ENCODE assay signal across 1 cellular context in the genomic region with DNA sequence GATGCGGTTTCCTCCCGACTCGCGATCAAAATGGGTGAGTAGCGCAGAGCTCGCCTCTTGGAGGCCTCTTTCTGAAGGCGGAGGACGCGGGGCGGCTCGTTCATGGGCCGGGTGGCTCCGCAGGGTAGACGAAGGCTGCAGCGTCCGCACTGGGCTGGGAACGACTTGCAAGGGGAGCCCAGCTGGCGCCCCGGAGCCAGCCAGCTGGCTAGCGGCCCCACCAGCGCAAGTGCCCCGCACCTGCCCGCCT.
TF ChIP-seq lines count a peak whose summit lies in the region.

No MANE protein-coding gene starts in this region.

TF ChIP-seq in K562, 482 proteins besides CTCF, POLR2A, EP300 and RAD21 (continued from another document and continues in another):
- TF ChIP-seq, protein P1, sequence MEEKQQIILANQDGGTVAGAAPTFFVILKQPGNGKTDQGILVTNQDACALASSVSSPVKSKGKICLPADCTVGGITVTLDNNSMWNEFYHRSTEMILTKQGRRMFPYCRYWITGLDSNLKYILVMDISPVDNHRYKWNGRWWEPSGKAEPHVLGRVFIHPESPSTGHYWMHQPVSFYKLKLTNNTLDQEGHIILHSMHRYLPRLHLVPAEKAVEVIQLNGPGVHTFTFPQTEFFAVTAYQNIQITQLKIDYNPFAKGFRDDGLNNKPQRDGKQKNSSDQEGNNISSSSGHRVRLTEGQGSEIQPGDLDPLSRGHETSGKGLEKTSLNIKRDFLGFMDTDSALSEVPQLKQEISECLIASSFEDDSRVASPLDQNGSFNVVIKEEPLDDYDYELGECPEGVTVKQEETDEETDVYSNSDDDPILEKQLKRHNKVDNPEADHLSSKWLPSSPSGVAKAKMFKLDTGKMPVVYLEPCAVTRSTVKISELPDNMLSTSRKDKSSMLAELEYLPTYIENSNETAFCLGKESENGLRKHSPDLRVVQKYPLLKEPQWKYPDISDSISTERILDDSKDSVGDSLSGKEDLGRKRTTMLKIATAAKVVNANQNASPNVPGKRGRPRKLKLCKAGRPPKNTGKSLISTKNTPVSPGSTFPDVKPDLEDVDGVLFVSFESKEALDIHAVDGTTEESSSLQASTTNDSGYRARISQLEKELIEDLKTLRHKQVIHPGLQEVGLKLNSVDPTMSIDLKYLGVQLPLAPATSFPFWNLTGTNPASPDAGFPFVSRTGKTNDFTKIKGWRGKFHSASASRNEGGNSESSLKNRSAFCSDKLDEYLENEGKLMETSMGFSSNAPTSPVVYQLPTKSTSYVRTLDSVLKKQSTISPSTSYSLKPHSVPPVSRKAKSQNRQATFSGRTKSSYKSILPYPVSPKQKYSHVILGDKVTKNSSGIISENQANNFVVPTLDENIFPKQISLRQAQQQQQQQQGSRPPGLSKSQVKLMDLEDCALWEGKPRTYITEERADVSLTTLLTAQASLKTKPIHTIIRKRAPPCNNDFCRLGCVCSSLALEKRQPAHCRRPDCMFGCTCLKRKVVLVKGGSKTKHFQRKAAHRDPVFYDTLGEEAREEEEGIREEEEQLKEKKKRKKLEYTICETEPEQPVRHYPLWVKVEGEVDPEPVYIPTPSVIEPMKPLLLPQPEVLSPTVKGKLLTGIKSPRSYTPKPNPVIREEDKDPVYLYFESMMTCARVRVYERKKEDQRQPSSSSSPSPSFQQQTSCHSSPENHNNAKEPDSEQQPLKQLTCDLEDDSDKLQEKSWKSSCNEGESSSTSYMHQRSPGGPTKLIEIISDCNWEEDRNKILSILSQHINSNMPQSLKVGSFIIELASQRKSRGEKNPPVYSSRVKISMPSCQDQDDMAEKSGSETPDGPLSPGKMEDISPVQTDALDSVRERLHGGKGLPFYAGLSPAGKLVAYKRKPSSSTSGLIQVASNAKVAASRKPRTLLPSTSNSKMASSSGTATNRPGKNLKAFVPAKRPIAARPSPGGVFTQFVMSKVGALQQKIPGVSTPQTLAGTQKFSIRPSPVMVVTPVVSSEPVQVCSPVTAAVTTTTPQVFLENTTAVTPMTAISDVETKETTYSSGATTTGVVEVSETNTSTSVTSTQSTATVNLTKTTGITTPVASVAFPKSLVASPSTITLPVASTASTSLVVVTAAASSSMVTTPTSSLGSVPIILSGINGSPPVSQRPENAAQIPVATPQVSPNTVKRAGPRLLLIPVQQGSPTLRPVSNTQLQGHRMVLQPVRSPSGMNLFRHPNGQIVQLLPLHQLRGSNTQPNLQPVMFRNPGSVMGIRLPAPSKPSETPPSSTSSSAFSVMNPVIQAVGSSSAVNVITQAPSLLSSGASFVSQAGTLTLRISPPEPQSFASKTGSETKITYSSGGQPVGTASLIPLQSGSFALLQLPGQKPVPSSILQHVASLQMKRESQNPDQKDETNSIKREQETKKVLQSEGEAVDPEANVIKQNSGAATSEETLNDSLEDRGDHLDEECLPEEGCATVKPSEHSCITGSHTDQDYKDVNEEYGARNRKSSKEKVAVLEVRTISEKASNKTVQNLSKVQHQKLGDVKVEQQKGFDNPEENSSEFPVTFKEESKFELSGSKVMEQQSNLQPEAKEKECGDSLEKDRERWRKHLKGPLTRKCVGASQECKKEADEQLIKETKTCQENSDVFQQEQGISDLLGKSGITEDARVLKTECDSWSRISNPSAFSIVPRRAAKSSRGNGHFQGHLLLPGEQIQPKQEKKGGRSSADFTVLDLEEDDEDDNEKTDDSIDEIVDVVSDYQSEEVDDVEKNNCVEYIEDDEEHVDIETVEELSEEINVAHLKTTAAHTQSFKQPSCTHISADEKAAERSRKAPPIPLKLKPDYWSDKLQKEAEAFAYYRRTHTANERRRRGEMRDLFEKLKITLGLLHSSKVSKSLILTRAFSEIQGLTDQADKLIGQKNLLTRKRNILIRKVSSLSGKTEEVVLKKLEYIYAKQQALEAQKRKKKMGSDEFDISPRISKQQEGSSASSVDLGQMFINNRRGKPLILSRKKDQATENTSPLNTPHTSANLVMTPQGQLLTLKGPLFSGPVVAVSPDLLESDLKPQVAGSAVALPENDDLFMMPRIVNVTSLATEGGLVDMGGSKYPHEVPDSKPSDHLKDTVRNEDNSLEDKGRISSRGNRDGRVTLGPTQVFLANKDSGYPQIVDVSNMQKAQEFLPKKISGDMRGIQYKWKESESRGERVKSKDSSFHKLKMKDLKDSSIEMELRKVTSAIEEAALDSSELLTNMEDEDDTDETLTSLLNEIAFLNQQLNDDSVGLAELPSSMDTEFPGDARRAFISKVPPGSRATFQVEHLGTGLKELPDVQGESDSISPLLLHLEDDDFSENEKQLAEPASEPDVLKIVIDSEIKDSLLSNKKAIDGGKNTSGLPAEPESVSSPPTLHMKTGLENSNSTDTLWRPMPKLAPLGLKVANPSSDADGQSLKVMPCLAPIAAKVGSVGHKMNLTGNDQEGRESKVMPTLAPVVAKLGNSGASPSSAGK (IDR thresholded peaks at IDR 0.05): 0 out of 2 replicates have a peak, but pooled peaks have one; percentile 10
- TF ChIP-seq, protein P2, sequence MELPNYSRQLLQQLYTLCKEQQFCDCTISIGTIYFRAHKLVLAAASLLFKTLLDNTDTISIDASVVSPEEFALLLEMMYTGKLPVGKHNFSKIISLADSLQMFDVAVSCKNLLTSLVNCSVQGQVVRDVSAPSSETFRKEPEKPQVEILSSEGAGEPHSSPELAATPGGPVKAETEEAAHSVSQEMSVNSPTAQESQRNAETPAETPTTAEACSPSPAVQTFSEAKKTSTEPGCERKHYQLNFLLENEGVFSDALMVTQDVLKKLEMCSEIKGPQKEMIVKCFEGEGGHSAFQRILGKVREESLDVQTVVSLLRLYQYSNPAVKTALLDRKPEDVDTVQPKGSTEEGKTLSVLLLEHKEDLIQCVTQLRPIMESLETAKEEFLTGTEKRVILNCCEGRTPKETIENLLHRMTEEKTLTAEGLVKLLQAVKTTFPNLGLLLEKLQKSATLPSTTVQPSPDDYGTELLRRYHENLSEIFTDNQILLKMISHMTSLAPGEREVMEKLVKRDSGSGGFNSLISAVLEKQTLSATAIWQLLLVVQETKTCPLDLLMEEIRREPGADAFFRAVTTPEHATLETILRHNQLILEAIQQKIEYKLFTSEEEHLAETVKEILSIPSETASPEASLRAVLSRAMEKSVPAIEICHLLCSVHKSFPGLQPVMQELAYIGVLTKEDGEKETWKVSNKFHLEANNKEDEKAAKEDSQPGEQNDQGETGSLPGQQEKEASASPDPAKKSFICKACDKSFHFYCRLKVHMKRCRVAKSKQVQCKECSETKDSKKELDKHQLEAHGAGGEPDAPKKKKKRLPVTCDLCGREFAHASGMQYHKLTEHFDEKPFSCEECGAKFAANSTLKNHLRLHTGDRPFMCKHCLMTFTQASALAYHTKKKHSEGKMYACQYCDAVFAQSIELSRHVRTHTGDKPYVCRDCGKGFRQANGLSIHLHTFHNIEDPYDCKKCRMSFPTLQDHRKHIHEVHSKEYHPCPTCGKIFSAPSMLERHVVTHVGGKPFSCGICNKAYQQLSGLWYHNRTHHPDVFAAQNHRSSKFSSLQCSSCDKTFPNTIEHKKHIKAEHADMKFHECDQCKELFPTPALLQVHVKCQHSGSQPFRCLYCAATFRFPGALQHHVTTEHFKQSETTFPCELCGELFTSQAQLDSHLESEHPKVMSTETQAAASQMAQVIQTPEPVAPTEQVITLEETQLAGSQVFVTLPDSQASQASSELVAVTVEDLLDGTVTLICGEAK (IDR thresholded peaks at IDR 0.05): no peak
- TF ChIP-seq, protein P2 (CRISPR knock-in tag; IDR thresholded peaks at IDR 0.05): no peak
- TF ChIP-seq, protein P3, sequence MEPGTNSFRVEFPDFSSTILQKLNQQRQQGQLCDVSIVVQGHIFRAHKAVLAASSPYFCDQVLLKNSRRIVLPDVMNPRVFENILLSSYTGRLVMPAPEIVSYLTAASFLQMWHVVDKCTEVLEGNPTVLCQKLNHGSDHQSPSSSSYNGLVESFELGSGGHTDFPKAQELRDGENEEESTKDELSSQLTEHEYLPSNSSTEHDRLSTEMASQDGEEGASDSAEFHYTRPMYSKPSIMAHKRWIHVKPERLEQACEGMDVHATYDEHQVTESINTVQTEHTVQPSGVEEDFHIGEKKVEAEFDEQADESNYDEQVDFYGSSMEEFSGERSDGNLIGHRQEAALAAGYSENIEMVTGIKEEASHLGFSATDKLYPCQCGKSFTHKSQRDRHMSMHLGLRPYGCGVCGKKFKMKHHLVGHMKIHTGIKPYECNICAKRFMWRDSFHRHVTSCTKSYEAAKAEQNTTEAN (CRISPR knock-in tag; IDR thresholded peaks at IDR 0.05): no peak
- no peak for TF ChIP-seq ILF3 (IDR thresholded peaks at IDR 0.05; ENCODE audit: borderline replicate concordance)
- TF ChIP-seq, protein P4, sequence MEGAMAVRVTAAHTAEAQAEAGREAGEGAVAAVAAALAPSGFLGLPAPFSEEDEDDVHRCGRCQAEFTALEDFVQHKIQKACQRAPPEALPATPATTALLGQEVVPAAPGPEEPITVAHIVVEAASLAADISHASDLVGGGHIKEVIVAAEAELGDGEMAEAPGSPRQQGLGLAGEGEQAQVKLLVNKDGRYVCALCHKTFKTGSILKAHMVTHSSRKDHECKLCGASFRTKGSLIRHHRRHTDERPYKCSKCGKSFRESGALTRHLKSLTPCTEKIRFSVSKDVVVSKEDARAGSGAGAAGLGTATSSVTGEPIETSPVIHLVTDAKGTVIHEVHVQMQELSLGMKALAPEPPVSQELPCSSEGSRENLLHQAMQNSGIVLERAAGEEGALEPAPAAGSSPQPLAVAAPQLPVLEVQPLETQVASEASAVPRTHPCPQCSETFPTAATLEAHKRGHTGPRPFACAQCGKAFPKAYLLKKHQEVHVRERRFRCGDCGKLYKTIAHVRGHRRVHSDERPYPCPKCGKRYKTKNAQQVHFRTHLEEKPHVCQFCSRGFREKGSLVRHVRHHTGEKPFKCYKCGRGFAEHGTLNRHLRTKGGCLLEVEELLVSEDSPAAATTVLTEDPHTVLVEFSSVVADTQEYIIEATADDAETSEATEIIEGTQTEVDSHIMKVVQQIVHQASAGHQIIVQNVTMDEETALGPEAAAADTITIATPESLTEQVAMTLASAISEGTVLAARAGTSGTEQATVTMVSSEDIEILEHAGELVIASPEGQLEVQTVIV (CRISPR knock-in tag; IDR thresholded peaks at IDR 0.05; ENCODE audit: borderline replicate concordance): no peak
- TF ChIP-seq, protein P5, sequence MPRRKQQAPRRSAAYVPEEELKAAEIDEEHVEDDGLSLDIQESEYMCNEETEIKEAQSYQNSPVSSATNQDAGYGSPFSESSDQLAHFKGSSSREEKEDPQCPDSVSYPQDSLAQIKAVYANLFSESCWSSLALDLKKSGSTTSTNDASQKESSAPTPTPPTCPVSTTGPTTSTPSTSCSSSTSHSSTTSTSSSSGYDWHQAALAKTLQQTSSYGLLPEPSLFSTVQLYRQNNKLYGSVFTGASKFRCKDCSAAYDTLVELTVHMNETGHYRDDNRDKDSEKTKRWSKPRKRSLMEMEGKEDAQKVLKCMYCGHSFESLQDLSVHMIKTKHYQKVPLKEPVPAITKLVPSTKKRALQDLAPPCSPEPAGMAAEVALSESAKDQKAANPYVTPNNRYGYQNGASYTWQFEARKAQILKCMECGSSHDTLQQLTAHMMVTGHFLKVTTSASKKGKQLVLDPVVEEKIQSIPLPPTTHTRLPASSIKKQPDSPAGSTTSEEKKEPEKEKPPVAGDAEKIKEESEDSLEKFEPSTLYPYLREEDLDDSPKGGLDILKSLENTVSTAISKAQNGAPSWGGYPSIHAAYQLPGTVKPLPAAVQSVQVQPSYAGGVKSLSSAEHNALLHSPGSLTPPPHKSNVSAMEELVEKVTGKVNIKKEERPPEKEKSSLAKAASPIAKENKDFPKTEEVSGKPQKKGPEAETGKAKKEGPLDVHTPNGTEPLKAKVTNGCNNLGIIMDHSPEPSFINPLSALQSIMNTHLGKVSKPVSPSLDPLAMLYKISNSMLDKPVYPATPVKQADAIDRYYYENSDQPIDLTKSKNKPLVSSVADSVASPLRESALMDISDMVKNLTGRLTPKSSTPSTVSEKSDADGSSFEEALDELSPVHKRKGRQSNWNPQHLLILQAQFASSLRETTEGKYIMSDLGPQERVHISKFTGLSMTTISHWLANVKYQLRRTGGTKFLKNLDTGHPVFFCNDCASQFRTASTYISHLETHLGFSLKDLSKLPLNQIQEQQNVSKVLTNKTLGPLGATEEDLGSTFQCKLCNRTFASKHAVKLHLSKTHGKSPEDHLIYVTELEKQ (CRISPR knock-in tag; IDR thresholded peaks at IDR 0.05): no peak
- TF ChIP-seq ZFP30 (CRISPR knock-in tag; IDR thresholded peaks at IDR 0.05; ENCODE audit: borderline replicate concordance): no peak
- no peak for TF ChIP-seq GATAD2B (IDR thresholded peaks at IDR 0.05; ENCODE audit: borderline replicate concordance)
- TF ChIP-seq ZNF282 (CRISPR knock-in tag; IDR thresholded peaks at IDR 0.05): no peak
- TF ChIP-seq RHOXF2B (CRISPR knock-in tag; conservative IDR thresholded peaks at IDR 0.05): no peak
- no peak for TF ChIP-seq ARID2 (IDR thresholded peaks at IDR 0.05)
- TF ChIP-seq C11orf30 (IDR thresholded peaks at IDR 0.05; ENCODE audit: low read depth): no peak
- TF ChIP-seq CREM (IDR thresholded peaks at IDR 0.05; ENCODE audit: low read depth): no peak
- no peak for TF ChIP-seq RBM34 (IDR thresholded peaks at IDR 0.05; ENCODE audit: borderline replicate concordance, insufficient read depth, low read length)
- peak; percentile 19 for TF ChIP-seq HNRNPLL (IDR thresholded peaks at IDR 0.05; ENCODE audit: low read depth, low read length, poor library complexity, severe bottlenecking)
- TF ChIP-seq RBM25 (IDR thresholded peaks at IDR 0.05; ENCODE audit: low read depth, low read length, severe bottlenecking): no peak
- TF ChIP-seq NRF1 (conservative IDR thresholded peaks at IDR 0.05 in 1 of 2, IDR thresholded peaks at IDR 0.05 in 1 of 2): no peak
- peak; percentile 60 for TF ChIP-seq RBBP5 (IDR thresholded peaks at IDR 0.05; ENCODE audit: borderline replicate concordance, insufficient read depth, low read length, poor library complexity, severe bottlenecking)
